In the genomic region with DNA sequence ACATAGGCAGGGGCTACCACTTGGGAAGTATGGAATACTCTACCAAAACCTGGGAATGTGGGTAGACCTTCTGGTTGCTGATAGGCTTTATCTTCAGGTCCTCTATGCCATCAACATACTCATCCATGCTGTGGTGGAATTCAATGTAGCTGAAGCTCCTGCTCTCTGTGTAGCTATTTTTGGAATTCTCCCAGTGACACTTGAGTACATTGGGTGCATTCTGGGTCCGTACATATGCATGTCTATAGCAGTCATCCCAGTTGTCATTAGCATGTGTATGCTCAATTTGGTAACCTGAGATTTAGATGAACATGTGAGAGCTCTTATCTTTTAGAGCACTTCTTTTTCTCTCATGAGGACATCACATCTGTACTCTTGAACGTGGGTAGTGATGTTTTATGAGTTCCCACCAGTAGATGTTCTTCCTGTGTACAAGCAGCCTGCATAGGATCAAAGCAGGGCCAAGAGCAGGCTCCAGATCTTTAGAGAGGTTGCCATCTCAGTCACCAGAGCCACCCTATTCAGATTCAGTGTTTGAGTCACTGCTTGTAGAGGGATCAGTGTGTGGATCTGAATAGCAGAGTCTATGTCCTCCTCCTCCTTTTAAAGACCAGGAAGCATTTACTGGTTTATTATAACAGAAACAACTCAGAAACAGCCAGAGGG, we compare ENCODE assay signal across 18 cellular contexts.
DNase-seq lines count a peak whose midpoint lies in the region; ATAC-seq and TF ChIP-seq lines count a peak whose summit lies in the region.
"Had no signal": no experiment of that assay in that cellular context is flagged by ENCODE, and none has a peak within 500 bp of the region (broad histone marks: within the 10 kb centered on the region; RNA-seq: fewer than 3 reads in every experiment).

No MANE protein-coding gene starts in this region.

- H3K27me3 Mint-ChIP-seq in activated naive CD8-positive, alpha-beta T cell treated with anti-CD3 and anti-CD28 coated beads, Interleukin-2, amount 50 U/mL, for 24 hours: no peaks in the 10 kb centered on the region
- H3K27me3 Mint-ChIP-seq in stimulated activated naive CD8-positive, alpha-beta T cell treated with anti-CD3 and anti-CD28 coated beads, Interleukin-15, amount 100 ng/mL, for 72 hours: no peaks in the 10 kb centered on the region
- H3K27me3 Mint-ChIP-seq in Caco-2 (ENCODE audit: insufficient read depth, unreplicated experiment): no peaks in the 10 kb centered on the region

- no TSS peak for BruUV-seq in Caco-2 (replicated peaks; lab: Mats Ljungman, UMichigan)

- DNase-seq in left ventricle myocardium superior (no peak), right cardiac atrium (no peak), NCI-H187 treated with DMSO at 0.1 percent for 48 hours (lab: John Stamatoyannopoulos, UW) (peak; percentile 53), Caco-2 (no peak), kidney tubule cell (ENCODE audit: low spot score) (no peak), hippocampal formation (lab: John Stamatoyannopoulos, UW) (no peak)
- DNase-seq in activated naive CD8-positive, alpha-beta T cell treated with anti-CD3 and anti-CD28 coated beads, Interleukin-2, amount 50 U/mL, for 24 hours: no peak
- no peak for DNase-seq in stimulated activated naive CD8-positive, alpha-beta T cell treated with anti-CD3 and anti-CD28 coated beads, Interleukin-15, amount 100 ng/mL, for 72 hours
- DNase-seq: KG1, NCI-H69, ovary, stomach had no signal

- H3K4me3 Mint-ChIP-seq in activated naive CD8-positive, alpha-beta T cell treated with anti-CD3 and anti-CD28 coated beads, Interleukin-2, amount 50 U/mL, for 24 hours: no peak overlapping the region
- peak overlapping the region in 1 of 2 donors; percentile 7 for H3K4me3 Mint-ChIP-seq in stimulated activated naive CD8-positive, alpha-beta T cell treated with anti-CD3 and anti-CD28 coated beads, Interleukin-15, amount 100 ng/mL, for 72 hours
- H3K4me3 Mint-ChIP-seq in Caco-2 (ENCODE audit: unreplicated experiment): no peak overlapping the region

- H3K4me1 Mint-ChIP-seq in activated naive CD8-positive, alpha-beta T cell treated with anti-CD3 and anti-CD28 coated beads, Interleukin-2, amount 50 U/mL, for 24 hours: peaks cover 54% of the 10 kb centered on the region
- H3K4me1 Mint-ChIP-seq in stimulated activated naive CD8-positive, alpha-beta T cell treated with anti-CD3 and anti-CD28 coated beads, Interleukin-15, amount 100 ng/mL, for 72 hours: peaks cover 60% of the 10 kb centered on the region
- H3K4me1 Mint-ChIP-seq in Caco-2 (ENCODE audit: low read depth, unreplicated experiment): no peaks in the 10 kb centered on the region

- H3K27ac ChIP-seq in right cardiac atrium (ENCODE audit: low read length): no peak overlapping the region
- H3K27ac ChIP-seq: ascending aorta, gastroesophageal sphincter, ovary, stomach, vagina, VCaP had no signal

- ATAC-seq in left ventricle myocardium superior (peak; percentile 8), right cardiac atrium (no peak)
- ATAC-seq in activated naive CD8-positive, alpha-beta T cell treated with anti-CD3 and anti-CD28 coated beads, Interleukin-2, amount 50 U/mL, for 24 hours: peak; percentile 66
- ATAC-seq in stimulated activated naive CD8-positive, alpha-beta T cell treated with anti-CD3 and anti-CD28 coated beads, Interleukin-15, amount 100 ng/mL, for 72 hours: peak; percentile 54
- ATAC-seq: gastroesophageal sphincter, Panc1 had no signal

- H3K9me3 Mint-ChIP-seq in activated naive CD8-positive, alpha-beta T cell treated with anti-CD3 and anti-CD28 coated beads, Interleukin-2, amount 50 U/mL, for 24 hours: no peaks in the 10 kb centered on the region
- no peaks in the 10 kb centered on the region for H3K9me3 Mint-ChIP-seq in stimulated activated naive CD8-positive, alpha-beta T cell treated with anti-CD3 and anti-CD28 coated beads, Interleukin-15, amount 100 ng/mL, for 72 hours
- H3K9me3 Mint-ChIP-seq in Caco-2 (ENCODE audit: unreplicated experiment): no peaks in the 10 kb centered on the region

- CTCF ChIA-PET in Caco-2 (lab: Charles Lee): no interaction called here

- intact Hi-C loops in left ventricle myocardium superior (cut with micrococcal nuclease): no loop called here
- intact Hi-C loops in right cardiac atrium (cut with DNase I): no loop called here
- intact Hi-C loops in Caco-2 (cut with micrococcal nuclease; ENCODE audit: unreplicated experiment): no loop called here

- POLR2A ChIA-PET in Caco-2 (lab: Charles Lee): no interaction called here

- no peaks in the 10 kb centered on the region for H3K36me3 ChIP-seq in Caco-2 (ENCODE audit: control insufficient read depth, insufficient read depth, low read length)
- H3K36me3 ChIP-seq: ovary had no signal

- H3K4me3 ChIP-seq in right cardiac atrium (ENCODE audit: low read length) (no peak overlapping the region), Caco-2 (ENCODE audit: low read depth, low read length) (no peak overlapping the region)
- H3K4me3 ChIP-seq: ascending aorta, gastroesophageal sphincter, ovary, skin epidermis, stomach, vagina had no signal

- peaks cover 40% of the 10 kb centered on the region for H3K36me3 Mint-ChIP-seq in activated naive CD8-positive, alpha-beta T cell treated with anti-CD3 and anti-CD28 coated beads, Interleukin-2, amount 50 U/mL, for 24 hours (ENCODE audit: low read depth)
- no peaks in the 10 kb centered on the region for H3K36me3 Mint-ChIP-seq in Caco-2 (ENCODE audit: insufficient read depth, unreplicated experiment)

- H3K9me3 ChIP-seq in right cardiac atrium (ENCODE audit: control insufficient read depth, low read length): no peaks in the 10 kb centered on the region
- no peaks in the 10 kb centered on the region for H3K9me3 ChIP-seq in Caco-2
- H3K9me3 ChIP-seq: ascending aorta, gastroesophageal sphincter, ovary, stomach, vagina had no signal

- peaks cover 11% of the 10 kb centered on the region for H3K4me1 ChIP-seq in right cardiac atrium (ENCODE audit: control insufficient read depth, insufficient read depth, low read length)
- H3K4me1 ChIP-seq in Caco-2: no peaks in the 10 kb centered on the region
- H3K4me1 ChIP-seq: ascending aorta had no signal

- TF ChIP-seq CTCF in Caco-2 (IDR thresholded peaks at IDR 0.05; ENCODE audit: insufficient read depth in 1 of 2, low read depth in 1 of 2, low read length in 1 of 2, severe bottlenecking in 1 of 2, unreplicated experiment in 1 of 2): no peak

- H3K27me3 ChIP-seq in right cardiac atrium (ENCODE audit: control insufficient read depth, insufficient read depth): no peaks in the 10 kb centered on the region
- H3K27me3 ChIP-seq in Caco-2 (replicated peaks; ENCODE audit: control insufficient read depth, insufficient read depth, low read length): no peaks in the 10 kb centered on the region
- H3K27me3 ChIP-seq: ascending aorta, gastroesophageal sphincter, ovary, stomach, vagina had no signal

- H3K27ac Mint-ChIP-seq in activated naive CD8-positive, alpha-beta T cell treated with anti-CD3 and anti-CD28 coated beads, Interleukin-2, amount 50 U/mL, for 24 hours: peak overlapping the region; percentile 32
- H3K27ac Mint-ChIP-seq in stimulated activated naive CD8-positive, alpha-beta T cell treated with anti-CD3 and anti-CD28 coated beads, Interleukin-15, amount 100 ng/mL, for 72 hours: no peak overlapping the region
- H3K27ac Mint-ChIP-seq in Caco-2 (ENCODE audit: unreplicated experiment): no peak overlapping the region

- WGBS in right cardiac atrium: 52% methylated on average over 2 of the region's 2 CpGs

Comparison
In these comparisons a context has a peak if more than half of its experiments do, and no peak if none do; other contexts are left out.
1. ATAC-seq: peak in left ventricle myocardium superior (single experiment), activated naive CD8-positive, alpha-beta T cell treated with anti-CD3 and anti-CD28 coated beads, Interleukin-2, amount 50 U/mL, for 24 hours (single experiment) and stimulated activated naive CD8-positive, alpha-beta T cell treated with anti-CD3 and anti-CD28 coated beads, Interleukin-15, amount 100 ng/mL, for 72 hours (single experiment); none in right cardiac atrium (0 of 2).